In genomic region chr2:149161481-149162225, GRCh38 we compare ENCODE assay signal across 15 cellular contexts.
DNase-seq lines count a peak whose midpoint lies in the region; ATAC-seq and TF ChIP-seq lines count a peak whose summit lies in the region.
"Had no signal": no experiment of that assay in that cellular context is flagged by ENCODE, and none has a peak within 500 bp of the region (broad histone marks: within the 10 kb centered on the region; RNA-seq: fewer than 3 reads in every experiment).

No MANE protein-coding gene starts in this region.

- H3K36me3 ChIP-seq in CD4-positive, alpha-beta memory T cell (ENCODE audit: insufficient read depth, low read length) = no peaks in the 10 kb centered on the region
- H3K36me3 ChIP-seq: neural progenitor cell had no signal

- CTCF ChIA-PET in CD4-positive, alpha-beta memory T cell (lab: Charles Lee; ENCODE audit: partially characterized antibody) = no interaction called here

- no peaks in the 10 kb centered on the region for H3K4me1 ChIP-seq in CD4-positive, alpha-beta memory T cell (ENCODE audit: insufficient read depth, low read length)

- H3K9me3 Mint-ChIP-seq in brain = peaks cover 0 to 5% (median 0%) of the 10 kb centered on the region in 5 experiments
- H3K9me3 Mint-ChIP-seq in stimulated activated memory B cell treated with anti-CD40 and anti-IgM and Interleukin-4, amounts not matched to agents 10 μg/mL and 1 μg/mL and 100 μg/mL, for 72 hours = no peaks in the 10 kb centered on the region
- peaks cover 0 to 2% (median 0%) of the 10 kb centered on the region in 8 donors for H3K9me3 Mint-ChIP-seq in CD4-positive, alpha-beta memory T cell
- no peaks in the 10 kb centered on the region for H3K9me3 Mint-ChIP-seq in activated T-helper 1 cell treated with anti-CD3 and anti-CD28 coated beads, Interleukin-12 subunit alpha, Interleukin-12 subunit beta, Interleukin-2, Interleukin-4 antibody, amounts not matched to agents 30 ng/mL and 10 ng/mL and 1 ng/mL, durations not matched to agents 14 hours and 24 hours and 36 hours
- H3K9me3 Mint-ChIP-seq: memory B cell, neural progenitor cell had no signal

- ATAC-seq in GM18909 (IDR thresholded peaks at IDR 0.05; ENCODE audit: poor library complexity, unreplicated experiment) = peak; percentile 3
- no peak for ATAC-seq in stimulated activated memory B cell treated with anti-CD40 and anti-IgM and Interleukin-4, amounts not matched to agents 10 μg/mL and 1 μg/mL and 100 μg/mL, for 72 hours
- ATAC-seq: right cardiac atrium, SK-N-SH treated with all-trans-retinoic acid at 6 μM for 48 hours had no signal

- no peak overlapping the region for H3K27ac ChIP-seq in CD4-positive, alpha-beta memory T cell (ENCODE audit: low read depth, low read length)
- H3K27ac ChIP-seq: neural progenitor cell, VCaP had no signal

- H3K27me3 ChIP-seq in CD4-positive, alpha-beta memory T cell (ENCODE audit: insufficient read depth, low read length) = no peaks in the 10 kb centered on the region
- H3K27me3 ChIP-seq: neural progenitor cell had no signal

- H3K27me3 Mint-ChIP-seq in brain = no peaks in the 10 kb centered on the region
- H3K27me3 Mint-ChIP-seq in stimulated activated memory B cell treated with anti-CD40 and anti-IgM and Interleukin-4, amounts not matched to agents 10 μg/mL and 1 μg/mL and 100 μg/mL, for 72 hours = peaks cover 71% of the 10 kb centered on the region
- peaks cover 2 to 7% of the 10 kb centered on the region in 2 donors for H3K27me3 Mint-ChIP-seq in CD4-positive, alpha-beta memory T cell
- peaks cover 15% of the 10 kb centered on the region for H3K27me3 Mint-ChIP-seq in activated T-helper 1 cell treated with anti-CD3 and anti-CD28 coated beads, Interleukin-12 subunit alpha, Interleukin-12 subunit beta, Interleukin-2, Interleukin-4 antibody, amounts not matched to agents 30 ng/mL and 10 ng/mL and 1 ng/mL, durations not matched to agents 14 hours and 24 hours and 36 hours (ENCODE audit: insufficient read depth)

- peak overlapping the region in 3 of 5 experiments; percentile 7 to 73 (median 51) for H3K27ac Mint-ChIP-seq in brain
- H3K27ac Mint-ChIP-seq in stimulated activated memory B cell treated with anti-CD40 and anti-IgM and Interleukin-4, amounts not matched to agents 10 μg/mL and 1 μg/mL and 100 μg/mL, for 72 hours = peak overlapping the region; percentile 7
- peak overlapping the region in 1 of 7 donors; percentile 9 for H3K27ac Mint-ChIP-seq in CD4-positive, alpha-beta memory T cell
- no peak overlapping the region for H3K27ac Mint-ChIP-seq in activated T-helper 1 cell treated with anti-CD3 and anti-CD28 coated beads, Interleukin-12 subunit alpha, Interleukin-12 subunit beta, Interleukin-2, Interleukin-4 antibody, amounts not matched to agents 30 ng/mL and 10 ng/mL and 1 ng/mL, durations not matched to agents 14 hours and 24 hours and 36 hours
- H3K27ac Mint-ChIP-seq: memory B cell, neural progenitor cell had no signal

- H3K4me3 Mint-ChIP-seq in brain = no peak overlapping the region
- no peak overlapping the region for H3K4me3 Mint-ChIP-seq in stimulated activated memory B cell treated with anti-CD40 and anti-IgM and Interleukin-4, amounts not matched to agents 10 μg/mL and 1 μg/mL and 100 μg/mL, for 72 hours
- peak overlapping the region in 1 of 8 donors; percentile 13 for H3K4me3 Mint-ChIP-seq in CD4-positive, alpha-beta memory T cell
- no peak overlapping the region for H3K4me3 Mint-ChIP-seq in activated T-helper 1 cell treated with anti-CD3 and anti-CD28 coated beads, Interleukin-12 subunit alpha, Interleukin-12 subunit beta, Interleukin-2, Interleukin-4 antibody, amounts not matched to agents 30 ng/mL and 10 ng/mL and 1 ng/mL, durations not matched to agents 14 hours and 24 hours and 36 hours
- H3K4me3 Mint-ChIP-seq: neural progenitor cell had no signal

- TF ChIP-seq POLR2A in NB4 (IDR thresholded peaks at IDR 0.05; ENCODE audit: extremely low read depth, insufficient read length) = no peak

- H3K36me3 Mint-ChIP-seq in brain = no peaks in the 10 kb centered on the region
- H3K36me3 Mint-ChIP-seq in stimulated activated memory B cell treated with anti-CD40 and anti-IgM and Interleukin-4, amounts not matched to agents 10 μg/mL and 1 μg/mL and 100 μg/mL, for 72 hours = no peaks in the 10 kb centered on the region
- H3K36me3 Mint-ChIP-seq in CD4-positive, alpha-beta memory T cell = no peaks in the 10 kb centered on the region
- no peaks in the 10 kb centered on the region for H3K36me3 Mint-ChIP-seq in activated T-helper 1 cell treated with anti-CD3 and anti-CD28 coated beads, Interleukin-12 subunit alpha, Interleukin-12 subunit beta, Interleukin-2, Interleukin-4 antibody, amounts not matched to agents 30 ng/mL and 10 ng/mL and 1 ng/mL, durations not matched to agents 14 hours and 24 hours and 36 hours (ENCODE audit: low read depth)
- H3K36me3 Mint-ChIP-seq: neural progenitor cell had no signal

- POLR2A ChIA-PET in CD4-positive, alpha-beta memory T cell (lab: Charles Lee; ENCODE audit: partially characterized antibody) = no interaction called here

- no peaks in the 10 kb centered on the region for H3K9me3 ChIP-seq in CD4-positive, alpha-beta memory T cell (ENCODE audit: control insufficient read depth in 1 of 2, low read length in 2 of 2)

- H3K4me1 Mint-ChIP-seq in brain = peaks cover 25% of the 10 kb centered on the region
- peaks cover 18% of the 10 kb centered on the region for H3K4me1 Mint-ChIP-seq in stimulated activated memory B cell treated with anti-CD40 and anti-IgM and Interleukin-4, amounts not matched to agents 10 μg/mL and 1 μg/mL and 100 μg/mL, for 72 hours
- H3K4me1 Mint-ChIP-seq in CD4-positive, alpha-beta memory T cell = peaks cover 9 to 18% (median 11%) of the 10 kb centered on the region in 4 donors
- H3K4me1 Mint-ChIP-seq in activated T-helper 1 cell treated with anti-CD3 and anti-CD28 coated beads, Interleukin-12 subunit alpha, Interleukin-12 subunit beta, Interleukin-2, Interleukin-4 antibody, amounts not matched to agents 30 ng/mL and 10 ng/mL and 1 ng/mL, durations not matched to agents 14 hours and 24 hours and 36 hours (ENCODE audit: low read depth) = peaks cover 9% of the 10 kb centered on the region

- peak; percentile 95 for DNase-seq in NB4 (ENCODE audit: low read depth)
- no peak for DNase-seq in CD4-positive, alpha-beta memory T cell
- no peak for DNase-seq in GM19238 (ENCODE audit: insufficient read length, low spot score)
- DNase-seq in activated T-helper 1 cell treated with anti-CD3 and anti-CD28 coated beads, Interleukin-12 subunit alpha, Interleukin-12 subunit beta, Interleukin-2, Interleukin-4 antibody, amounts not matched to agents 30 ng/mL and 10 ng/mL and 1 ng/mL, durations not matched to agents 14 hours and 24 hours and 36 hours (ENCODE audit: low spot score) = no peak
- DNase-seq: activated gamma-delta T cell treated with Interleukin-2 at 50 U/mL for 16 hours, aorta, NCI-H446 treated with DMSO at 0.1 percent for 48 hours, right cardiac atrium had no signal

- TF ChIP-seq CTCF in NB4 (IDR thresholded peaks at IDR 0.05; ENCODE audit: low read depth, low read length) = no peak
- TF ChIP-seq CTCF in brain (conservative IDR thresholded peaks at IDR 0.05) = no peak

- H3K4me3 ChIP-seq in NB4 (ENCODE audit: low read depth, low read length) = no peak overlapping the region
- H3K4me3 ChIP-seq in CD4-positive, alpha-beta memory T cell (ENCODE audit: low read length in 2 of 2) = no peak overlapping the region
- H3K4me3 ChIP-seq: neural progenitor cell had no signal

- intact Hi-C loops in CD4-positive, alpha-beta memory T cell (cut with micrococcal nuclease) = no loop called here
- intact Hi-C loops in activated T-helper 1 cell treated with anti-CD3 and anti-CD28 coated beads, Interleukin-12 subunit alpha, Interleukin-12 subunit beta, Interleukin-2, Interleukin-4 antibody, amounts not matched to agents 30 ng/mL and 10 ng/mL and 1 ng/mL, durations not matched to agents 14 hours and 24 hours and 36 hours (cut with micrococcal nuclease) = no loop called here
